17 cellular contexts compared by ENCODE assay signal in the genomic region with DNA sequence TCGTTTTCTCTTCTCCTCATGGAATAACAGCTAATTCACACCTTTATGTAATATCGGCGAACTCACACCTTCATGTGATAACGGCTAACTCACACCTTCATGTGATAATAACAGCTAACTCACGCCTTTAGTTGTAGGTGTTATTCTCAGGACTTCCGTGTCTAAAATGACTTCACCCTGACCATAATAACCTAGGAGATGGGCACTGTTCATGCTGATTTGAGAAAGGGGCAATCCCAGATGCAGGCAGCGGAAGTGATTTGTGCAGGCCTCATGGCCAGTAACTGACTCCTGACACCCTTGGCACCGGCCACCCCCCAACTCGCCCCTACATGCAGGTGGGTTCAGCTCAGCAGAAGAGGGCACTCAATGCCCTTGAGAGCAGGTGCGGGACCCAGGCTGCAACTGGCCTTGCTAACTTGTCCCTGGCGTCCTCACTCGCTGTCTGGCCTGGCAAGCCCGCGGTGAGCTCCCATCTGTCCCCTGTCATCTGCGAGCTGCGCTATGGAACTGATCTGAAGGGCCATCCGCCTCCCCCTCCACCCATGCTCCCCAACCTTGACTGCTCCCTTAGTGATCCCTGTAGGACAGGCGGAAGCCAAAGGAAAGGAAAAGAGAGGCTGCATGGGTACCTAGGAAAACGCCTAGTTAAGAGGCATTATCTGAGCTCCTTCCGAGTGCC. TPM values are rescaled to one million over a fixed set of nuclear protein-coding genes. Genes with fewer than 3 reads are reported as not detected.
A peak's percentile ranks its signal among the peaks of the same experiment; 100 is the strongest.
DNase-seq lines count a peak whose midpoint lies in the region; ATAC-seq, FAIRE-seq and TF ChIP-seq lines count a peak whose summit lies in the region.
"Had no signal": no experiment of that assay in that cellular context is flagged by ENCODE, and none has a peak within 500 bp of the region (broad histone marks: within the 10 kb centered on the region; RNA-seq: fewer than 3 reads in every experiment).

No MANE protein-coding gene starts in this region.

- in situ Hi-C loops in GM12878 (cut with MboI) = no loop called here

- WGBS in GM12878 (ENCODE audit: insufficient coverage, insufficient replicate concordance, low lambda C conversion rate, missing lambda C conversion rate) = 62% methylated on average over 20 of the region's 20 CpGs
- WGBS in neuronal stem cell (ENCODE audit: extremely low coverage in 2 of 2, insufficient read length in 2 of 2, insufficient replicate concordance in 1 of 2), 2 donors = no CpG with 5 or more reads among the region's 20 CpGs

- peaks cover 36% of the 10 kb centered on the region for H3K4me1 ChIP-seq in HUES48 (ENCODE audit: control insufficient read depth, insufficient read depth, low read length)
- no peaks in the 10 kb centered on the region for H3K4me1 ChIP-seq in GM12878 (ENCODE audit: control insufficient read depth, insufficient read depth, low read length)
- H3K4me1 ChIP-seq in neuronal stem cell (ENCODE audit: control insufficient read depth in 2 of 2, insufficient read depth in 1 of 2, low read depth in 1 of 2, low read length in 2 of 2) = peaks cover 16 to 27% of the 10 kb centered on the region in 2 donors
- H3K4me1 ChIP-seq in left lung = no peaks in the 10 kb centered on the region
- H3K4me1 ChIP-seq: ascending aorta, right lobe of liver had no signal

- no peaks in the 10 kb centered on the region for H3K79me2 ChIP-seq in GM12878 (ENCODE audit: control insufficient read depth, insufficient read depth, low read length)

- H2BK5ac ChIP-seq in neuronal stem cell (ENCODE audit: low read length) = no peak overlapping the region

- peak overlapping the region; percentile 95 for H3K27ac ChIP-seq in HUES48 (ENCODE audit: low read depth, low read length)
- no peak overlapping the region for H3K27ac ChIP-seq in GM12878 (ENCODE audit: control insufficient read depth, insufficient read depth)
- no peak overlapping the region for H3K27ac ChIP-seq in neuronal stem cell (replicated peaks; ENCODE audit: low read length)
- no peak overlapping the region for H3K27ac ChIP-seq in left lung
- H3K27ac ChIP-seq: ascending aorta, epithelial cell of prostate, gastroesophageal sphincter, neutrophil, right lobe of liver had no signal

- H3K36me3 ChIP-seq in HUES48 (ENCODE audit: control insufficient read depth, insufficient read depth, low read length) (no peaks in the 10 kb centered on the region), GM12878 (ENCODE audit: control insufficient read depth in 2 of 2, insufficient read depth in 2 of 2, low read length in 1 of 2) (no peaks in the 10 kb centered on the region), neuronal stem cell (replicated peaks in 1 of 2; ENCODE audit: control insufficient read depth in 2 of 2, insufficient read depth in 2 of 2, low read length in 2 of 2) (no peaks in the 10 kb centered on the region), left lung (no peaks in the 10 kb centered on the region)
- H3K36me3 ChIP-seq: ascending aorta, gastroesophageal sphincter, neutrophil, right lobe of liver had no signal

- no peak overlapping the region for H4K91ac ChIP-seq in neuronal stem cell (ENCODE audit: low read depth, low read length, poor library complexity)

- no peak overlapping the region for H3K9ac ChIP-seq in HUES48 (ENCODE audit: low read depth, low read length)
- H3K9ac ChIP-seq in GM12878 (ENCODE audit: control insufficient read depth, insufficient read depth, low read length) = no peak overlapping the region
- H3K9ac ChIP-seq in neuronal stem cell (ENCODE audit: low read depth, low read length, poor library complexity) = peak overlapping the region; percentile 34

- H3K4me3 ChIP-seq in HUES48 (ENCODE audit: low read depth, low read length) (no peak overlapping the region), GM12878 (no peak overlapping the region), neuronal stem cell (ENCODE audit: low read length in 2 of 2) (no peak overlapping the region), left lung (no peak overlapping the region)
- H3K4me3 ChIP-seq: ascending aorta, gastroesophageal sphincter, right lobe of liver had no signal

- H3K9me3 ChIP-seq in HUES48 (ENCODE audit: control insufficient read depth, insufficient read depth, low read length) = no peaks in the 10 kb centered on the region
- no peaks in the 10 kb centered on the region; the same call in 2 of the 3 replicates for H3K9me3 ChIP-seq in GM12878 (replicated peaks; ENCODE audit: control insufficient read depth, insufficient read depth, low read length)
- no peaks in the 10 kb centered on the region for H3K9me3 ChIP-seq in neuronal stem cell (replicated peaks in 1 of 2; ENCODE audit: control insufficient read depth in 2 of 2, insufficient read depth in 1 of 2, low read depth in 1 of 2, low read length in 2 of 2)
- H3K9me3 ChIP-seq in left lung = no peaks in the 10 kb centered on the region
- H3K9me3 ChIP-seq: ascending aorta, gastroesophageal sphincter, neutrophil, right lobe of liver had no signal

- H3K27ac Mint-ChIP-seq in activated CD8-positive, alpha-beta T cell treated with anti-CD3 and anti-CD28 coated beads, Interleukin-2, amount 10 ng/mL, durations not matched to agents 7 days and 5 days = no peak overlapping the region
- H3K27ac Mint-ChIP-seq: B cell, T-helper 17 cell had no signal

- H4K8ac ChIP-seq in neuronal stem cell (ENCODE audit: low read depth, low read length) = peak overlapping the region; percentile 52

- intact Hi-C loops in GM12878 (cut with micrococcal nuclease; ENCODE audit: unreplicated experiment) (no loop called here), left lung (cut with DNase I) (no loop called here)

- H3K23ac ChIP-seq in neuronal stem cell (ENCODE audit: low read depth, low read length, poor library complexity) = peak overlapping the region; percentile 47

- peak overlapping the region; percentile 95 for H2BK12ac ChIP-seq in neuronal stem cell (ENCODE audit: low read length)

- no peaks in the 10 kb centered on the region for H3K9me3 Mint-ChIP-seq in activated CD8-positive, alpha-beta T cell treated with anti-CD3 and anti-CD28 coated beads, Interleukin-2, amount 10 ng/mL, durations not matched to agents 7 days and 5 days (ENCODE audit: insufficient read depth)

- SMC1A ChIA-PET in GM12878 (lab: Charles Lee; ENCODE audit: uncharacterized antibody, unreplicated experiment) = interaction anchor here (0.5 to 1.3 kb wide), 3 partner anchors 10 to 146 kb away, joined by 3 read pairs; no protein-coding TSS in a partner anchor

- no peaks in the 10 kb centered on the region for H3K4me1 Mint-ChIP-seq in activated CD8-positive, alpha-beta T cell treated with anti-CD3 and anti-CD28 coated beads, Interleukin-2, amount 10 ng/mL, durations not matched to agents 7 days and 5 days (ENCODE audit: low read depth)

- peak overlapping the region; percentile 38 for H2BK120ac ChIP-seq in neuronal stem cell (ENCODE audit: low read depth, low read length)

- no peak for FAIRE-seq in GM12878 (lab: Jason Lieb, UNC)

- no peak for TF ChIP-seq CTCF in GM12878 (IDR thresholded peaks at IDR 0.05 in 2 of 3, conservative IDR thresholded peaks at IDR 0.05 in 1 of 3; ENCODE audit: control insufficient read depth in 2 of 3, extremely low read depth in 1 of 3, insufficient read depth in 1 of 3, low read depth in 3 of 3, low read length in 3 of 3)
- no peak for TF ChIP-seq CTCF in left lung (IDR thresholded peaks at IDR 0.05)

- no peaks in the 10 kb centered on the region for H4K20me1 ChIP-seq in GM12878 (ENCODE audit: control insufficient read depth, insufficient read depth)

- peak; percentile 82 for DNase-seq in NCI-H510A (lab: John Stamatoyannopoulos, UW)
- no peak for DNase-seq in GM12878 (ENCODE audit: low read depth, low spot score)
- DNase-seq in neuronal stem cell (ENCODE audit: low spot score) = no peak
- DNase-seq in activated CD8-positive, alpha-beta T cell treated with anti-CD3 and anti-CD28 coated beads, Interleukin-2, amount 10 ng/mL, durations not matched to agents 7 days and 5 days = no peak
- no peak for DNase-seq in left lung
- DNase-seq: activated CD4-positive, CD25-positive, alpha-beta regulatory T cell treated with anti-CD3 and anti-CD28 coated beads, Interleukin-2, amount 50 U/mL, for 72 hours; right lobe of liver; stimulated activated CD4-positive, alpha-beta T cell treated with anti-CD3 and anti-CD28 coated beads, Interleukin-1b, Interleukin-23, amount 100 ng/mL, for 48 hours; T-helper 17 cell had no signal

- CTCF ChIA-PET in GM12878 (lab: Yijun Ruan, JAX) = interaction anchor here (1.2 to 3.2 kb wide), 5 partner anchors 9 to 325 kb away, joined by 5 to 13 read pairs (median 8); no protein-coding TSS in a partner anchor
- CTCF ChIA-PET in activated CD8-positive, alpha-beta T cell treated with anti-CD3 and anti-CD28 coated beads, Interleukin-2, amount 10 ng/mL, durations not matched to agents 7 days and 5 days (lab: Charles Lee) = no interaction called here

- H3K4me2 ChIP-seq in GM12878 (ENCODE audit: control insufficient read depth, insufficient read depth) (no peak overlapping the region), neuronal stem cell (ENCODE audit: insufficient read depth, low read length, poor library complexity, severe bottlenecking) (peak overlapping the region; percentile 12)

- H3K79me1 ChIP-seq in neuronal stem cell (ENCODE audit: low read depth, low read length) = no peaks in the 10 kb centered on the region

- peak overlapping the region; percentile 77 for H2AK5ac ChIP-seq in neuronal stem cell (ENCODE audit: low read depth, low read length)

- POLR2A ChIA-PET in GM12878 (lab: Charles Lee) = interaction anchor here (1.0 kb wide), 1 partner anchor 325 kb away, joined by 4 read pairs; no protein-coding TSS in a partner anchor
- POLR2A ChIA-PET in activated CD8-positive, alpha-beta T cell treated with anti-CD3 and anti-CD28 coated beads, Interleukin-2, amount 10 ng/mL, durations not matched to agents 7 days and 5 days (lab: Charles Lee) = no interaction called here

- H3K27me3 Mint-ChIP-seq in activated CD8-positive, alpha-beta T cell treated with anti-CD3 and anti-CD28 coated beads, Interleukin-2, amount 10 ng/mL, durations not matched to agents 7 days and 5 days (ENCODE audit: low read depth) = peaks cover 2% of the 10 kb centered on the region

- H3K27me3 ChIP-seq in HUES48 (ENCODE audit: control insufficient read depth, insufficient read depth, low read length) (peaks cover 3% of the 10 kb centered on the region; the same call in 1 of the 2 replicates), GM12878 (replicated peaks in 1 of 2; ENCODE audit: control insufficient read depth in 2 of 2, insufficient read depth in 2 of 2, low read length in 1 of 2) (no peaks in the 10 kb centered on the region; a peak in 1 of 4 replicates), neuronal stem cell (ENCODE audit: control insufficient read depth in 3 of 3, insufficient read depth in 3 of 3, low read depth in 1 of 3, low read length in 3 of 3) (no peaks in the 10 kb centered on the region), left lung (peaks cover 0 to 6% of the 10 kb centered on the region in 2 donors)
- H3K27me3 ChIP-seq: ascending aorta, right lobe of liver had no signal

- no TSS peak for BruUV-seq in GM12878 (replicated peaks; lab: Mats Ljungman, UMichigan)

- H3K4ac ChIP-seq in neuronal stem cell (ENCODE audit: low read length) = peak overlapping the region; percentile 67

- no peak overlapping the region for H3K4me3 Mint-ChIP-seq in activated CD8-positive, alpha-beta T cell treated with anti-CD3 and anti-CD28 coated beads, Interleukin-2, amount 10 ng/mL, durations not matched to agents 7 days and 5 days
- H3K4me3 Mint-ChIP-seq: B cell, T-helper 17 cell had no signal

- ATAC-seq in GM12878 (peak; percentile 73), GM21367 (IDR thresholded peaks at IDR 0.05; ENCODE audit: unreplicated experiment) (no peak), left lung (no peak)
- ATAC-seq in activated CD8-positive, alpha-beta T cell treated with anti-CD3 and anti-CD28 coated beads, Interleukin-2, amount 10 ng/mL, durations not matched to agents 7 days and 5 days = no peak
- ATAC-seq: gastroesophageal sphincter, Right ventricle myocardium inferior, T-helper 17 cell had no signal

- H2AFZ ChIP-seq in GM12878 (ENCODE audit: control insufficient read depth, low read depth, low read length) (no peak overlapping the region), neuronal stem cell (ENCODE audit: low read length) (peak overlapping the region; percentile 76)

- H3K36me3 Mint-ChIP-seq in activated CD8-positive, alpha-beta T cell treated with anti-CD3 and anti-CD28 coated beads, Interleukin-2, amount 10 ng/mL, durations not matched to agents 7 days and 5 days (ENCODE audit: low read depth) = no peaks in the 10 kb centered on the region

- H2BK15ac ChIP-seq in neuronal stem cell (ENCODE audit: low read length) = peak overlapping the region; percentile 80

- TF ChIP-seq POLR2A in GM12878 (IDR thresholded peaks at IDR 0.05; ENCODE audit: low read depth, low read length) = no peak

- no peak overlapping the region for H3K14ac ChIP-seq in neuronal stem cell (ENCODE audit: low read length)

- RAD21 ChIA-PET in GM12878 (lab: Charles Lee; ENCODE audit: unreplicated experiment) = interaction anchor here (1.1 to 1.3 kb wide), 3 partner anchors 9 to 59 kb away, joined by 3 to 6 read pairs (median 3); no protein-coding TSS in a partner anchor

- H3K18ac ChIP-seq in neuronal stem cell (ENCODE audit: low read length) = peak overlapping the region; percentile 90

- TF ChIP-seq EP300 in GM12878 (IDR thresholded peaks at IDR 0.05; ENCODE audit: borderline replicate concordance in 1 of 2, control insufficient read depth in 1 of 2, low read depth in 2 of 2, low read length in 2 of 2) = no peak

- TF ChIP-seq RAD21 in GM12878 (IDR thresholded peaks at IDR 0.05; ENCODE audit: insufficient read depth, low read depth, low read length) = no peak

RNA-seq across cellular contexts. Expression of a gene that starts 42.6 kb away (rescaled TPM):
- total RNA-seq in GM12878 (2013; cell fraction: nucleolus; rRNA removed) = 0.23 TPM in 1 of 2 replicates, not detected in the other
- total RNA-seq in GM12878 (2014; rRNA removed) (0.05 and 0.23 TPM in 2 replicates), GM12878 (2014; rRNA removed; fragmentation: Illumina TruSeq; extraction: Trizol) (0.04 and 0.23 TPM in 2 replicates), GM12878 (2021) (0.29 and 0.36 TPM in 2 replicates), left lung (10 to 100 TPM in 1 of 2 donors, 1 to 10 TPM in 1; 7.3 to 12.8 TPM)
- not detected for polyA plus RNA-seq in GM12878 (2011; ENCODE audit: low read depth)
- polyA plus RNA-seq in GM12878 (2011; rRNA removed) (0.14 TPM in 1 of 2 replicates, not detected in the other), GM12878 (2014; fragmentation: Illumina TruSeq; extraction: Trizol) (0.03 TPM in 1 of 2 replicates, not detected in the other), GM12878 (2014; fragmentation: Nextera tagmentation; extraction: Ambion mirVana) (not detected), GM12878 (2014; rRNA removed) (0.13 TPM in 1 of 2 replicates, not detected in the other), GM12878 (2016; fragmentation: Nextera tagmentation; extraction: Ambion mirVana) (not detected)
- 0.02 TPM in 1 of 2 replicates, not detected in the other for polyA plus RNA-seq in GM12878 (2011; cell fraction: cytosol; rRNA removed)
- polyA plus RNA-seq in GM12878 (2011; cell fraction: nucleus; rRNA removed) = 0.06 and 0.13 TPM in 2 replicates
- 0.08 and 0.26 TPM in 2 replicates for polyA plus RNA-seq in GM12878 (2012)
- not detected in 2 replicates for polyA minus RNA-seq in GM12878 (2011; rRNA and poly(A)+ RNA removed)
- 0.62 and 0.67 TPM in 2 replicates for polyA minus RNA-seq in GM12878 (2011; cell fraction: cytosol; rRNA and poly(A)+ RNA removed)
- polyA minus RNA-seq in GM12878 (2011; cell fraction: nucleus; rRNA and poly(A)+ RNA removed) = 0.10 and 0.12 TPM in 2 replicates
- 8.9 TPM for polyA plus RNA-seq in neuronal stem cell (2013, experiment 1 of 2)
- polyA plus RNA-seq in neuronal stem cell (2013, experiment 2 of 2) = 8.7 TPM
- 1 to 10 TPM; 1.6 to 1.7 TPM for total RNA-seq in activated CD8-positive, alpha-beta T cell treated with anti-CD3 and anti-CD28 coated beads, Interleukin-2, amount 10 ng/mL, durations not matched to agents 7 days and 5 days

RNA-seq across cellular contexts. Expression of a gene that starts 53.5 kb away (rescaled TPM):
- total RNA-seq in GM12878 (2013; cell fraction: nucleolus; rRNA removed) = 150 and 166 TPM in 2 replicates
- total RNA-seq in GM12878 (2014; rRNA removed) (16.9 and 20.1 TPM in 2 replicates), GM12878 (2014; rRNA removed; fragmentation: Illumina TruSeq; extraction: Trizol) (18.5 and 19.5 TPM in 2 replicates), GM12878 (2021) (13.0 and 13.5 TPM in 2 replicates), left lung (10 to 100 TPM; 41.4 to 45.4 TPM)
- 8.8 TPM for polyA plus RNA-seq in GM12878 (2011; ENCODE audit: low read depth)
- polyA plus RNA-seq in GM12878 (2011; rRNA removed) (29.8 and 52.8 TPM in 2 replicates), GM12878 (2014; fragmentation: Illumina TruSeq; extraction: Trizol) (17.2 and 23.9 TPM in 2 replicates), GM12878 (2014; fragmentation: Nextera tagmentation; extraction: Ambion mirVana) (1 to 10 TPM in 1 of 2 experiments, under 1 TPM in 1; 0.72 to 1.5 TPM), GM12878 (2014; rRNA removed) (12.9 and 15.0 TPM in 2 replicates), GM12878 (2016; fragmentation: Nextera tagmentation; extraction: Ambion mirVana) (1 to 10 TPM in 1 of 2 experiments, under 1 TPM in 1; 0.71 to 2.4 TPM)
- polyA plus RNA-seq in GM12878 (2011; cell fraction: cytosol; rRNA removed) = 5.7 and 7.9 TPM in 2 replicates
- polyA plus RNA-seq in GM12878 (2011; cell fraction: nucleus; rRNA removed) = 64.4 and 67.3 TPM in 2 replicates
- 15.3 and 18.3 TPM in 2 replicates for polyA plus RNA-seq in GM12878 (2012)
- polyA minus RNA-seq in GM12878 (2011; rRNA and poly(A)+ RNA removed) = 14.5 and 18.9 TPM in 2 replicates
- polyA minus RNA-seq in GM12878 (2011; cell fraction: cytosol; rRNA and poly(A)+ RNA removed) = 6.3 and 7.4 TPM in 2 replicates
- polyA minus RNA-seq in GM12878 (2011; cell fraction: nucleus; rRNA and poly(A)+ RNA removed) = 24.9 and 26.2 TPM in 2 replicates
- polyA plus RNA-seq in neuronal stem cell (2013, experiment 1 of 2) = 28.5 TPM
- 28.9 TPM for polyA plus RNA-seq in neuronal stem cell (2013, experiment 2 of 2)
- 10 to 100 TPM; 14.5 to 15.2 TPM for total RNA-seq in activated CD8-positive, alpha-beta T cell treated with anti-CD3 and anti-CD28 coated beads, Interleukin-2, amount 10 ng/mL, durations not matched to agents 7 days and 5 days
